In the genomic region with DNA sequence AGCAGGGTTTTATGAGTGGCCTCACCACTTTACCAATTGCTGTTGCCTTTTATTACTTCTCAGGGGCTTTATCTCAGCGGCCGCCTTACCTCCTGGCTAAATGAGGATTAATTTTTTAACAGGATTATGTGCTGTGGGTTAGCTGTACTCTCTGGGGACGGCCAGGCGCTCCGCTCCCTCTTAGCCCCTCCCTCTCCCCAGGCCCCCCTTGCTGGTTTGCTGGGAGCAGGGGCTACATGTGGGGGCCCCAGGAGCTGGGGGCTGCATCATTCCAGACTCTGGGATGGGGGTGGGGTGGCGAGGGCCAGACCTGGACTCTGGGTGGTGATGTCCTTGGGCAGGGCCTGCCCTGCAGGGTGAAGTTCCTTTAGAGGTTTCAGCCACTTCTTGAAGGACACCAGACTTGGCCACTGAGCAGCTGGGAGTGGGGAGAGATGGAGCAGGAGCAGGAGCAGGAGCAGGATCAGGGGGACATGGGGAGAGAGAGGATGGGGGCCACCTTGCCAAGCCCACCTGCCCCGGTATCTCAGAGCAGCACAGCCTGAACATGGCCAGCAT, we compare ENCODE assay signal across 16 cellular contexts.
DNase-seq lines count a peak whose midpoint lies in the region; ATAC-seq and TF ChIP-seq lines count a peak whose summit lies in the region.
"Had no signal": no experiment of that assay in that cellular context is flagged by ENCODE, and none has a peak within 500 bp of the region (broad histone marks: within the 10 kb centered on the region; RNA-seq: fewer than 3 reads in every experiment).

No MANE protein-coding gene starts in this region.

- H2AFZ ChIP-seq in DND-41 (ENCODE audit: low read depth, low read length), result no peak overlapping the region
- H2AFZ ChIP-seq in osteoblast (ENCODE audit: low read length), result no peak overlapping the region
- H2AFZ ChIP-seq: PC-9 had no signal

- H3K9ac ChIP-seq in DND-41 (ENCODE audit: low read depth, low read length), result no peak overlapping the region

- H3K4me2 ChIP-seq in DND-41 (ENCODE audit: insufficient read depth, low read length) (no peak overlapping the region), osteoblast (ENCODE audit: insufficient read depth, low read length) (no peak overlapping the region)
- H3K4me2 ChIP-seq: PC-9 had no signal

- ATAC-seq in DND-41 (ENCODE audit: insufficient read depth, low read depth) (no peak), HG03571 (IDR thresholded peaks at IDR 0.05; ENCODE audit: unreplicated experiment) (no peak)
- ATAC-seq: activated T-helper 17 cell treated with anti-CD3 and anti-CD28 coated beads, Interleukin-2, amount 50 U/mL, for 72 hours had no signal

- H3K79me2 ChIP-seq in DND-41 (ENCODE audit: insufficient read depth, low read length), result no peaks in the 10 kb centered on the region
- no peaks in the 10 kb centered on the region for H3K79me2 ChIP-seq in osteoblast (ENCODE audit: insufficient read depth, low read length)

- no peaks in the 10 kb centered on the region for H4K20me1 ChIP-seq in DND-41 (ENCODE audit: insufficient read depth, low read length)
- H4K20me1 ChIP-seq in osteoblast (ENCODE audit: insufficient read depth, low read length), result no peaks in the 10 kb centered on the region

- H3K4me1 ChIP-seq in DND-41 (ENCODE audit: insufficient read depth, low read length) (no peaks in the 10 kb centered on the region), osteoblast (ENCODE audit: insufficient read depth, low read length) (no peaks in the 10 kb centered on the region)

- TF ChIP-seq CTCF in DND-41 (IDR thresholded peaks at IDR 0.05; ENCODE audit: borderline replicate concordance, extremely low read depth, low read length, poor library complexity, severe bottlenecking), result no peak
- no peak for TF ChIP-seq CTCF in WERI-Rb-1 (IDR thresholded peaks at IDR 0.05; ENCODE audit: low read depth, low read length)
- no peak for TF ChIP-seq CTCF in osteoblast (IDR thresholded peaks at IDR 0.05; ENCODE audit: extremely low read depth, low read depth, low read length)

- DNase-seq in 8988T (peak; percentile 20), DND-41 (peak; percentile 5), WERI-Rb-1 (peak; percentile 31), osteoblast (ENCODE audit: insufficient read length, low spot score, missing footprints) (peak; percentile 88), amygdala (lab: John Stamatoyannopoulos, UW) (no peak), EL (no peak), OCI-M2 (lab: John Stamatoyannopoulos, UW; ENCODE audit: unreplicated experiment) (no peak)
- DNase-seq: amniotic stem cell, cerebellar nuclear complex, naive B cell, NCI-H2081, NCI-H526 treated with DMSO at 0.1 percent for 48 hours had no signal

- H3K27ac ChIP-seq in DND-41 (ENCODE audit: low read length) (no peak overlapping the region), WERI-Rb-1 (no peak overlapping the region), osteoblast (ENCODE audit: low read depth, low read length) (no peak overlapping the region)
- H3K27ac ChIP-seq: PC-9, VCaP had no signal

- no peak overlapping the region for H3K4me3 ChIP-seq in DND-41 (ENCODE audit: low read depth in 1 of 2, low read length in 2 of 2)
- no peak overlapping the region for H3K4me3 ChIP-seq in WERI-Rb-1 (ENCODE audit: low read depth, low read length)
- no peak overlapping the region for H3K4me3 ChIP-seq in osteoblast (ENCODE audit: insufficient read depth, low read length)
- H3K4me3 ChIP-seq: PC-9 had no signal

- H3K27me3 ChIP-seq in DND-41 (ENCODE audit: insufficient read depth, low read length, poor library complexity) (no peaks in the 10 kb centered on the region), WERI-Rb-1 (ENCODE audit: insufficient read depth, low read depth, severe bottlenecking) (peaks cover 32% of the 10 kb centered on the region), osteoblast (ENCODE audit: insufficient read depth, low read length) (no peaks in the 10 kb centered on the region)

- no peaks in the 10 kb centered on the region for H3K36me3 ChIP-seq in DND-41 (ENCODE audit: insufficient read depth, low read length)
- H3K36me3 ChIP-seq in WERI-Rb-1, result no peaks in the 10 kb centered on the region
- H3K36me3 ChIP-seq in osteoblast (ENCODE audit: insufficient read depth, low read length), result no peaks in the 10 kb centered on the region

- H3K9me3 ChIP-seq in DND-41 (ENCODE audit: insufficient read depth, low read length, severe bottlenecking) (peaks cover 15% of the 10 kb centered on the region), WERI-Rb-1 (ENCODE audit: severe bottlenecking) (peaks cover 28% of the 10 kb centered on the region), osteoblast (ENCODE audit: low read depth, low read length) (peaks cover 26% of the 10 kb centered on the region)

Comparison
In these comparisons a context has a peak if more than half of its experiments do, and no peak if none do; other contexts are left out.
1. DNase-seq: peak in 8988T (single experiment), DND-41 (single experiment), WERI-Rb-1 (single experiment) and osteoblast (single experiment); none in amygdala (0 of 56), EL (single experiment) and OCI-M2 (single experiment).